In the genomic region with DNA sequence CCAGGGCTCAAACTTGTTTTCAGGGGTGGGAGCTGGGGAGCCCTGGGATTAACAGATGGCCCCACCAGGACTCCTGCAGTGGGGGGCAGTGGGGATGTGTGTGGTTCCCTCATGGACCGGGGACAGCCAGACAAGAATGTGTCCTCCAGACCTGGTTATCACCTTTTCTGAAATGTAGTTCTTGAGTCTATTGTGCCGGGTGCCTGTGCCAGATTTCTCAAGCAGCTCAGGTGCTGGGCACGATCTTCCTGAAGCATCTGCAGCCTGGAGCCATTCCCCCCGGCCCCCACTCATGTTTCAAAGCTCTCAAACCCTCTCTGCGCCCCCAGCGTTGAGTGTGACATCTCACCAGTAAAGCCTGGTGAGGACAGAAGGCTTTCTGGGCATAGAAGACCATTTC, we compare ENCODE assay signal across 19 cellular contexts.
"Had no signal": no experiment of that assay in that cellular context is flagged by ENCODE, and none has a peak within 500 bp of the region (broad histone marks: within the 10 kb centered on the region; RNA-seq: fewer than 3 reads in every experiment).

No MANE protein-coding gene starts in this region.

- H3K4me3 Mint-ChIP-seq: activated CD4-positive, alpha-beta memory T cell treated with anti-CD3 and anti-CD28 coated beads, Interleukin-2, amount 10 ng/mL, durations not matched to agents 7 days and 5 days; activated T-cell treated with anti-CD3 and anti-CD28 coated beads, Interleukin-2, amount 50 U/mL, for 72 hours; nephron progenitor cell; WTC11 had no signal

- H3K27me3 ChIP-seq: body of pancreas, colonic mucosa, SJCRH30 had no signal

- H3K9me3 ChIP-seq: body of pancreas, colonic mucosa, SJCRH30 had no signal

- H3K4me1 ChIP-seq: body of pancreas, colonic mucosa had no signal

- H3K4me1 Mint-ChIP-seq: activated CD4-positive, alpha-beta memory T cell treated with anti-CD3 and anti-CD28 coated beads, Interleukin-2, amount 10 ng/mL, durations not matched to agents 7 days and 5 days; WTC11 had no signal

- H3K36me3 Mint-ChIP-seq: activated naive CD4-positive, alpha-beta T cell treated with anti-CD3 and anti-CD28 coated beads, Interleukin-2, amount 50 U/mL, for 72 hours; WTC11 had no signal

- H3K9me3 Mint-ChIP-seq: activated CD4-positive, alpha-beta memory T cell treated with anti-CD3 and anti-CD28 coated beads, Interleukin-2, amount 10 ng/mL, durations not matched to agents 7 days and 5 days; activated naive CD4-positive, alpha-beta T cell treated with anti-CD3 and anti-CD28 coated beads, Interleukin-2, amount 50 U/mL, for 72 hours had no signal

- H3K27ac Mint-ChIP-seq: activated CD4-positive, alpha-beta memory T cell treated with anti-CD3 and anti-CD28 coated beads, Interleukin-2, amount 10 ng/mL, durations not matched to agents 7 days and 5 days; activated naive CD4-positive, alpha-beta T cell treated with anti-CD3 and anti-CD28 coated beads, Interleukin-2, amount 50 U/mL, for 72 hours; activated T-cell treated with anti-CD3 and anti-CD28 coated beads, Interleukin-2, amount 50 U/mL, for 72 hours; WTC11 had no signal

- ATAC-seq: activated naive CD4-positive, alpha-beta T cell treated with anti-CD3 and anti-CD28 coated beads, Interleukin-2, amount 50 U/mL, for 72 hours; activated T-cell treated with anti-CD3 and anti-CD28 coated beads, Interleukin-2, amount 50 U/mL, for 72 hours; body of pancreas; stimulated activated naive CD8-positive, alpha-beta T cell treated with anti-CD3 and anti-CD28 coated beads, Interleukin-15, Interleukin-2, amounts not matched to agents 100 U/mL and 50 U/mL, for 24 hours; WTC11 had no signal

- H3K27ac ChIP-seq: body of pancreas, colonic mucosa, SJCRH30 had no signal

- DNase-seq: activated CD4-positive, alpha-beta T cell treated with anti-CD3 and anti-CD28 coated beads for 4 hours; activated gamma-delta T cell; activated T-cell treated with anti-CD3 and anti-CD28 coated beads, Interleukin-2, amount 50 U/mL, for 72 hours; amniotic stem cell; body of pancreas; central memory CD4-positive, alpha-beta T cell; colonic mucosa; effector CD8-positive, alpha-beta T cell; foreskin melanocyte; nephron progenitor cell; SJCRH30; small intestine; stimulated activated CD4-positive, alpha-beta T cell treated with anti-CD3 and anti-CD28 coated beads, Interleukin-4, amount 100 ng/mL, for 4 hours; stimulated activated CD8-positive, alpha-beta memory T cell treated with anti-CD3 and anti-CD28 coated beads, Interleukin-4, amount 100 ng/mL, for 48 hours; stimulated activated naive CD8-positive, alpha-beta T cell treated with anti-CD3 and anti-CD28 coated beads, Interleukin-15, Interleukin-2, amounts not matched to agents 100 U/mL and 50 U/mL, for 24 hours; T-helper 2 cell had no signal

- H3K36me3 ChIP-seq: colonic mucosa, SJCRH30 had no signal

- H3K4me3 ChIP-seq: body of pancreas, colonic mucosa, SJCRH30 had no signal
